In genomic region chr11:114738954-114739353, GRCh38 we compare ENCODE assay signal across 1 cellular context.
TF ChIP-seq lines count a peak whose summit lies in the region.

No MANE protein-coding gene starts in this region.

TF ChIP-seq in liver, 16 proteins besides CTCF, POLR2A, EP300 and RAD21 (continued from another document):
- TF ChIP-seq MAX (IDR thresholded peaks at IDR 0.05) (no peak), FOXA1 (IDR thresholded peaks at IDR 0.05) (no peak), FOXA2 (IDR thresholded peaks at IDR 0.05) (no peak)
TF ChIP-seq in liver: peak in this region for 0.
